ENCODE assay signal across 1 cellular context in the genomic region with DNA sequence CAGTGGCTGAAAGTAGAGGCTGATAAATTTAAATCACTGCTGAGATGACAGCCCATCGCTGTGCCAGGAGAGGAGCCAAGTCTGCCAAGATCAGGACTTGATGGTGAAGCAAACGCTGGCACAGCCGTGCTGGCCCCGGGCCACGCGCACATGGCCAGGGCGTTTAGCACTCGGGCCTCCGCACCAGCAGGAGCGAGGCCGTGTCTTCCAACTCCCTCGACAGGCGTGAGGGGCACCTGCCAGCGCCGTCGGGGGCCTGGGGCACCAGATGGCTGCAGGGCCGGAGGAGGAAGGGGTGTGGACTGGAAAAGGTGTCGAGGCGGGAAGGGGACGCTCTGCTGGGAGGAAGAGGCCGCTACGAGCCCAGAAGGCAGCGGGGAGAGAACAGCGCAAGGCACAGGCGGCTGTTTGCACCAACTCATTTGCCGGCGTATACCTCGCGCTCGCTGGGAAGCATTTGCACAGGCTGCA.
TF ChIP-seq lines count a peak whose summit lies in the region.

No MANE protein-coding gene starts in this region.

TF ChIP-seq in IMR-90, 13 proteins besides CTCF, POLR2A, EP300 and RAD21:
- TF ChIP-seq CEBPB (IDR thresholded peaks at IDR 0.05; ENCODE audit: low read depth, low read length) (no peak), RCOR1 (IDR thresholded peaks at IDR 0.05; ENCODE audit: insufficient replicate concordance, low read length) (no peak), RFX5 (IDR thresholded peaks at IDR 0.05; ENCODE audit: low read depth, low read length) (no peak), SMC3 (IDR thresholded peaks at IDR 0.05; ENCODE audit: low read depth, low read length) (no peak), MAZ (IDR thresholded peaks at IDR 0.05; ENCODE audit: borderline replicate concordance, low read depth, low read length) (no peak), MAFK (IDR thresholded peaks at IDR 0.05; ENCODE audit: low read depth, low read length) (no peak), CHD1 (IDR thresholded peaks at IDR 0.05; ENCODE audit: low read depth, low read length) (no peak), FOS (IDR thresholded peaks at IDR 0.05; ENCODE audit: low read depth, low read length) (no peak)
- TF ChIP-seq, protein P1, sequence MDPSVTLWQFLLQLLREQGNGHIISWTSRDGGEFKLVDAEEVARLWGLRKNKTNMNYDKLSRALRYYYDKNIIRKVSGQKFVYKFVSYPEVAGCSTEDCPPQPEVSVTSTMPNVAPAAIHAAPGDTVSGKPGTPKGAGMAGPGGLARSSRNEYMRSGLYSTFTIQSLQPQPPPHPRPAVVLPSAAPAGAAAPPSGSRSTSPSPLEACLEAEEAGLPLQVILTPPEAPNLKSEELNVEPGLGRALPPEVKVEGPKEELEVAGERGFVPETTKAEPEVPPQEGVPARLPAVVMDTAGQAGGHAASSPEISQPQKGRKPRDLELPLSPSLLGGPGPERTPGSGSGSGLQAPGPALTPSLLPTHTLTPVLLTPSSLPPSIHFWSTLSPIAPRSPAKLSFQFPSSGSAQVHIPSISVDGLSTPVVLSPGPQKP (IDR thresholded peaks at IDR 0.05; ENCODE audit: borderline replicate concordance, low read depth, low read length) = no peak
